1 cellular context compared by ENCODE assay signal in the genomic region with DNA sequence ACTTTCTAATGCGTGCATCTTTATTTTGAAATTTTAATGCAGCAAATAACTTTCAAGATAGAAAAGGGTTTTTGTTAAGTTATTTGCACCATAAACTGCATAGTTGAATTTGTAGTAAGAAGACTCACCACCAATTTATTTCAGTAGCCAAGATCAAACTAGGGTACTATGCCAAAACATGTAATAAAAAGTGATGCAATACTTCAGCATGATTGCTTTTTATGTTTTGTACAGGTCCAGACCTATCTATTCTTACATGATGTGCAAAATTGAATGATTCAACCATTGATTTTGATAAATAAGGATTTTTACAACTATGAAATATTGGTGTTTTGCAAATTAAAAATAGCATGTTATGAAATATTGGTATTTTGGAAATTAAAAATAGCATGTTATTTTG.
TF ChIP-seq lines count a peak whose summit lies in the region.

No MANE protein-coding gene starts in this region.

TF ChIP-seq in GM23338, 12 proteins besides CTCF, POLR2A, EP300 and RAD21 (continued from another document):
- TF ChIP-seq, protein P1, sequence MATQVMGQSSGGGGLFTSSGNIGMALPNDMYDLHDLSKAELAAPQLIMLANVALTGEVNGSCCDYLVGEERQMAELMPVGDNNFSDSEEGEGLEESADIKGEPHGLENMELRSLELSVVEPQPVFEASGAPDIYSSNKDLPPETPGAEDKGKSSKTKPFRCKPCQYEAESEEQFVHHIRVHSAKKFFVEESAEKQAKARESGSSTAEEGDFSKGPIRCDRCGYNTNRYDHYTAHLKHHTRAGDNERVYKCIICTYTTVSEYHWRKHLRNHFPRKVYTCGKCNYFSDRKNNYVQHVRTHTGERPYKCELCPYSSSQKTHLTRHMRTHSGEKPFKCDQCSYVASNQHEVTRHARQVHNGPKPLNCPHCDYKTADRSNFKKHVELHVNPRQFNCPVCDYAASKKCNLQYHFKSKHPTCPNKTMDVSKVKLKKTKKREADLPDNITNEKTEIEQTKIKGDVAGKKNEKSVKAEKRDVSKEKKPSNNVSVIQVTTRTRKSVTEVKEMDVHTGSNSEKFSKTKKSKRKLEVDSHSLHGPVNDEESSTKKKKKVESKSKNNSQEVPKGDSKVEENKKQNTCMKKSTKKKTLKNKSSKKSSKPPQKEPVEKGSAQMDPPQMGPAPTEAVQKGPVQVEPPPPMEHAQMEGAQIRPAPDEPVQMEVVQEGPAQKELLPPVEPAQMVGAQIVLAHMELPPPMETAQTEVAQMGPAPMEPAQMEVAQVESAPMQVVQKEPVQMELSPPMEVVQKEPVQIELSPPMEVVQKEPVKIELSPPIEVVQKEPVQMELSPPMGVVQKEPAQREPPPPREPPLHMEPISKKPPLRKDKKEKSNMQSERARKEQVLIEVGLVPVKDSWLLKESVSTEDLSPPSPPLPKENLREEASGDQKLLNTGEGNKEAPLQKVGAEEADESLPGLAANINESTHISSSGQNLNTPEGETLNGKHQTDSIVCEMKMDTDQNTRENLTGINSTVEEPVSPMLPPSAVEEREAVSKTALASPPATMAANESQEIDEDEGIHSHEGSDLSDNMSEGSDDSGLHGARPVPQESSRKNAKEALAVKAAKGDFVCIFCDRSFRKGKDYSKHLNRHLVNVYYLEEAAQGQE (IDR thresholded peaks at IDR 0.05; ENCODE audit: unreplicated experiment) = no peak
- TF ChIP-seq EZH2phosphoT487 (IDR thresholded peaks at IDR 0.05; ENCODE audit: unreplicated experiment) (no peak), POLR2AphosphoS5 (IDR thresholded peaks at IDR 0.05; ENCODE audit: low read depth) (no peak)
